In genomic region chr3:32399030-32399620, GRCh38 we compare ENCODE assay signal across 8 cellular contexts. TPM values are rescaled to one million over a fixed set of nuclear protein-coding genes. Genes with fewer than 3 reads are reported as not detected.
DNase-seq lines count a peak whose midpoint lies in the region; TF ChIP-seq lines count a peak whose summit lies in the region.

No MANE protein-coding gene starts in this region.

- TF ChIP-seq CTCF in progenitor cell of endocrine pancreas (IDR thresholded peaks at IDR 0.05; ENCODE audit: unreplicated experiment), result peak; percentile 75

- H3K27me3 Mint-ChIP-seq in progenitor cell of endocrine pancreas, result no peaks in the 10 kb centered on the region

- peaks cover 22% of the 10 kb centered on the region for H3K4me1 Mint-ChIP-seq in progenitor cell of endocrine pancreas (ENCODE audit: low read depth)

- H3K27ac Mint-ChIP-seq in progenitor cell of endocrine pancreas, result peak overlapping the region; percentile 41

- no peak for TF ChIP-seq POLR2A in erythroblast (IDR thresholded peaks at IDR 0.05; ENCODE audit: low read length)

- H3K4me3 Mint-ChIP-seq in progenitor cell of endocrine pancreas (ENCODE audit: low read depth), result no peak overlapping the region

- H3K9me3 Mint-ChIP-seq in progenitor cell of endocrine pancreas (ENCODE audit: low read depth), result no peaks in the 10 kb centered on the region

- DNase-seq in SHP77 (lab: John Stamatoyannopoulos, UW) (peak; percentile 41 to 49), SHP77 treated with DMSO at 0.1 percent for 48 hours (lab: John Stamatoyannopoulos, UW) (no peak), HT-29 (ENCODE audit: low spot score) (peak; percentile 49), T-helper 9 cell (peak; percentile 17), erythroblast (lab: John Stamatoyannopoulos, UW) (peak; percentile 76 to 81), progenitor cell of endocrine pancreas (ENCODE audit: low spot score, unreplicated experiment) (no peak), GM19240 (ENCODE audit: insufficient read length, low spot score) (no peak), ecto neural progenitor cell (ENCODE audit: low spot score) (no peak)

- peaks cover 4% of the 10 kb centered on the region for H3K36me3 Mint-ChIP-seq in progenitor cell of endocrine pancreas (ENCODE audit: insufficient read depth)

RNA-seq across cellular contexts. Expression of gene CMTM7, which starts 7.5 kb away (rescaled TPM):
- 20.2 and 30.7 TPM in 2 replicates for total RNA-seq in HT-29 (2014; rRNA removed; shearing (Covaris generic))
- total RNA-seq in progenitor cell of endocrine pancreas, result 24.6 and 29.6 TPM in 2 replicates

Comparison
In these comparisons a context has a peak if more than half of its experiments do, and no peak if none do; other contexts are left out.
1. DNase-seq: peak in SHP77 (2 of 2), HT-29 (single experiment), T-helper 9 cell (single experiment) and erythroblast (2 of 2); none in SHP77 treated with DMSO at 0.1 percent for 48 hours (single experiment), progenitor cell of endocrine pancreas (single experiment), GM19240 (single experiment) and ecto neural progenitor cell (single experiment).